ENCODE assay signal across 1 cellular context in genomic region chr16:4083347-4083870, GRCh38.
A peak's percentile ranks its signal among the peaks of the same experiment; 100 is the strongest.
TF ChIP-seq lines count a peak whose summit lies in the region.

No MANE protein-coding gene starts in this region.

TF ChIP-seq in HEK293, 187 proteins besides CTCF, POLR2A, EP300 and RAD21 (continued from another document):
- peak; percentile 93 for TF ChIP-seq ZNF140 (tag by site-specific recombination; IDR thresholded peaks at IDR 0.05)
- no peak for TF ChIP-seq ZNF626 (tag by site-specific recombination; IDR thresholded peaks at IDR 0.05)
